9 cellular contexts compared by ENCODE assay signal in the genomic region with DNA sequence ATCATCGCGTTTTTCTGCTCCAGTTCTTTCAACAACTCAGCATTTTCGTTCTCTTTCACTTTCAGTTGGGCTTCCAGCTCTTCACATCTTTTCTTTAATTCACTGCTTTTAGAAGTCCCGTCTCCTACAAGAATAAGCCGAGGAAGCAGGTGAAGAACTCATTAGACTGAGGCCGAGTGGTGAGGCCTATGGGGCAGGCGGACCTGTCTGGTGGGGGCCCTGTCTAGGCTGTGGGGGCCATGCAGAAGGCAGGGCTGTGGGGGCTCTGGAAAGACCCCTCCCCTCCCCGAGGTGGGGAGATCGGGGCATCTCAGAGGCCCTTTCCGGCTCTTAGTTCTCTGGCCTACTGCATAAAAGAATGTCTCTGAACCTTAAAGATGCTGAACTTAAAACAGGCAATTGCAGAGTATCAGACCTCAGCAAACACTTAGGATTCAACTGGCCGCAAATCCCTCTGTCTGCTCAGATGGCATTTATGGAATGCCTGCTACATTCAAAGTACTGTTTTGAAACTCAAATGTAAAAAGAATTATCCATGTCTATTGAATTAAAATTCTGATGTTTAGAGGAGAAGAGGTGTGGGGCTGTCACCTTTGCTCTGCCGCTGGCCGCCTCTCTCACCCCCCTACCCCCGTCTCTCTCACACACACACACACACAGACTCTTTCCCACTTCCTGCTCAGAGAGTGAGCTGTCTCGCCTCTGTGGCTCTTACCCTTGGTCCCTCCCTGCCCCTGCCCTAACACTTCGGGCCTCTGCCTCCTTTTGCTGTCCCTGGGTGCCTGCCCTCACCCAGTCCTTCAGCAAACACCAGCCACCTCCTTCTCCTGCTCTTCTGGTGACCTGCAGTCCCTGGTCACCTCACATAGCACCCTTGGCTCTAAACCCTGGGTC. TPM values are rescaled to one million over a fixed set of nuclear protein-coding genes. Genes with fewer than 3 reads are reported as not detected.
DNase-seq lines count a peak whose midpoint lies in the region; ATAC-seq and TF ChIP-seq lines count a peak whose summit lies in the region.
"Had no signal": no experiment of that assay in that cellular context is flagged by ENCODE, and none has a peak within 500 bp of the region (broad histone marks: within the 10 kb centered on the region; RNA-seq: fewer than 3 reads in every experiment).

No MANE protein-coding gene starts in this region.

- peak overlapping the region; percentile 87 for H3K27ac Mint-ChIP-seq in activated T-cell treated with anti-CD3 and anti-CD28 coated beads, Interleukin-2, amount 50 U/mL, for 24 hours
- H3K27ac Mint-ChIP-seq in stimulated activated memory B cell treated with anti-CD40 and anti-IgM and Interleukin-4, amounts not matched to agents 10 μg/mL and 1 μg/mL and 100 μg/mL, for 72 hours = peak overlapping the region; percentile 42

- H3K9me3 ChIP-seq in Loucy (ENCODE audit: insufficient read depth, low read depth, low read length) = no peaks in the 10 kb centered on the region

- no peaks in the 10 kb centered on the region for H3F3A ChIP-seq in Loucy (ENCODE audit: low read depth)

- no peak for TF ChIP-seq POLR2A in lower leg skin (IDR thresholded peaks at IDR 0.05)

- peak overlapping the region; percentile 39 for H3K9ac ChIP-seq in Loucy (ENCODE audit: low read depth, low read length, poor library complexity, severe bottlenecking)

- no peaks in the 10 kb centered on the region for H3K9me2 ChIP-seq in Loucy (replicated peaks; ENCODE audit: low read depth, low read length)

- H3K4me2 ChIP-seq in Loucy (ENCODE audit: low read depth, low read length, poor library complexity, severe bottlenecking) = peak overlapping the region; percentile 53

- no peaks in the 10 kb centered on the region for H3K27me3 Mint-ChIP-seq in activated T-cell treated with anti-CD3 and anti-CD28 coated beads, Interleukin-2, amount 50 U/mL, for 24 hours
- H3K27me3 Mint-ChIP-seq in stimulated activated memory B cell treated with anti-CD40 and anti-IgM and Interleukin-4, amounts not matched to agents 10 μg/mL and 1 μg/mL and 100 μg/mL, for 72 hours = no peaks in the 10 kb centered on the region

- TF ChIP-seq CTCF in Loucy (conservative IDR thresholded peaks at IDR 0.05; ENCODE audit: low read length) = no peak
- TF ChIP-seq CTCF in brain microvascular endothelial cell (IDR thresholded peaks at IDR 0.05; ENCODE audit: low read depth, low read length, missing control alignments) = no peak
- no peak for TF ChIP-seq CTCF in lower leg skin (IDR thresholded peaks at IDR 0.05)

- H2AFZ ChIP-seq in Loucy (ENCODE audit: low read length) = no peak overlapping the region

- H3K36me3 ChIP-seq in Loucy (ENCODE audit: insufficient read depth, low read length) (no peaks in the 10 kb centered on the region), brain microvascular endothelial cell (replicated peaks) (peaks cover 7% of the 10 kb centered on the region)

- no peaks in the 10 kb centered on the region for H4K20me1 ChIP-seq in Loucy (ENCODE audit: insufficient read depth, low read length, poor library complexity, severe bottlenecking)

- whole genome bisulfite sequencing in lower leg skin, 2 donors = 84 to 90% methylated on average over 16 of the region's 16 CpGs

- H3K4me1 ChIP-seq in Loucy (ENCODE audit: insufficient read depth, low read length, poor library complexity, severe bottlenecking) = peaks cover 14% of the 10 kb centered on the region
- H3K4me1 ChIP-seq: sigmoid colon had no signal

- ATAC-seq in stimulated activated memory B cell treated with anti-CD40 and anti-IgM and Interleukin-4, amounts not matched to agents 10 μg/mL and 1 μg/mL and 100 μg/mL, for 72 hours = peak; percentile 64
- no peak for ATAC-seq in HG02852 (IDR thresholded peaks at IDR 0.05; ENCODE audit: unreplicated experiment)

- in situ Hi-C loops in brain microvascular endothelial cell (cut with HindIII; ENCODE audit: low pct_ligation_motif_present, low sequenced_read_pairs) = no loop called here

- no peaks in the 10 kb centered on the region for H3K79me2 ChIP-seq in Loucy (ENCODE audit: insufficient read depth, low read length)

- intact Hi-C loops in lower leg skin (cut with DNase I; ENCODE audit: low total_unique reads) = no loop called here

- H3K4me3 ChIP-seq in Loucy (ENCODE audit: low read length, poor library complexity, severe bottlenecking) (peak overlapping the region; percentile 9), brain microvascular endothelial cell (ENCODE audit: low read depth, low read length) (no peak overlapping the region), lower leg skin (ENCODE audit: low read depth, poor library complexity, severe bottlenecking) (no peak overlapping the region)
- H3K4me3 ChIP-seq: sigmoid colon had no signal

- H3K27ac ChIP-seq in brain microvascular endothelial cell = no peak overlapping the region
- H3K27ac ChIP-seq: sigmoid colon had no signal

- peaks cover 28% of the 10 kb centered on the region for H3K36me3 Mint-ChIP-seq in activated T-cell treated with anti-CD3 and anti-CD28 coated beads, Interleukin-2, amount 50 U/mL, for 24 hours (ENCODE audit: low read depth)
- peaks cover 46% of the 10 kb centered on the region for H3K36me3 Mint-ChIP-seq in stimulated activated memory B cell treated with anti-CD40 and anti-IgM and Interleukin-4, amounts not matched to agents 10 μg/mL and 1 μg/mL and 100 μg/mL, for 72 hours

- H3K27me3 ChIP-seq in Loucy (ENCODE audit: insufficient read depth, low read length, poor library complexity, severe bottlenecking) (no peaks in the 10 kb centered on the region), brain microvascular endothelial cell (replicated peaks) (no peaks in the 10 kb centered on the region)
- H3K27me3 ChIP-seq: sigmoid colon had no signal

- no peaks in the 10 kb centered on the region for H3K9me3 Mint-ChIP-seq in activated T-cell treated with anti-CD3 and anti-CD28 coated beads, Interleukin-2, amount 50 U/mL, for 24 hours
- no peaks in the 10 kb centered on the region for H3K9me3 Mint-ChIP-seq in stimulated activated memory B cell treated with anti-CD40 and anti-IgM and Interleukin-4, amounts not matched to agents 10 μg/mL and 1 μg/mL and 100 μg/mL, for 72 hours

- H3K4me3 Mint-ChIP-seq in activated T-cell treated with anti-CD3 and anti-CD28 coated beads, Interleukin-2, amount 50 U/mL, for 24 hours = peak overlapping the region; percentile 70
- H3K4me3 Mint-ChIP-seq in stimulated activated memory B cell treated with anti-CD40 and anti-IgM and Interleukin-4, amounts not matched to agents 10 μg/mL and 1 μg/mL and 100 μg/mL, for 72 hours = no peak overlapping the region

- peak; percentile 61 for DNase-seq in activated T-cell treated with anti-CD3 and anti-CD28 coated beads, Interleukin-2, amount 50 U/mL, for 24 hours
- DNase-seq in kidney glomerular epithelial cell (lab: John Stamatoyannopoulos, UW) (peak; percentile 32), brain microvascular endothelial cell (no peak), NOMO-1 (lab: John Stamatoyannopoulos, UW; ENCODE audit: unreplicated experiment in 2 of 2) (no peak), lower leg skin (ENCODE audit: low spot score in 2 of 2) (no peak)
- DNase-seq: sigmoid colon had no signal

- peaks cover 29% of the 10 kb centered on the region for H3K4me1 Mint-ChIP-seq in activated T-cell treated with anti-CD3 and anti-CD28 coated beads, Interleukin-2, amount 50 U/mL, for 24 hours (ENCODE audit: low read depth)
- H3K4me1 Mint-ChIP-seq in stimulated activated memory B cell treated with anti-CD40 and anti-IgM and Interleukin-4, amounts not matched to agents 10 μg/mL and 1 μg/mL and 100 μg/mL, for 72 hours = peaks cover 27% of the 10 kb centered on the region

RNA-seq across cellular contexts. Expression of a gene that starts 34.7 kb away (rescaled TPM):
- 10 to 100 TPM in 2 of 4 donors, 1 to 10 TPM in 2; 6.7 to 11.9 (median 10.1) TPM for total RNA-seq in lower leg skin

RNA-seq across cellular contexts. Expression of a gene that starts 35.1 kb away (rescaled TPM):
- total RNA-seq in lower leg skin = 10 to 100 TPM; 16.3 to 41.5 (median 25.7) TPM

Comparison
In these comparisons a context has a peak if more than half of its experiments do, and no peak if none do; other contexts are left out.
1. DNase-seq: peak in activated T-cell treated with anti-CD3 and anti-CD28 coated beads, Interleukin-2, amount 50 U/mL, for 24 hours (single experiment) and kidney glomerular epithelial cell (single experiment); none in brain microvascular endothelial cell (single experiment), NOMO-1 (0 of 2) and lower leg skin (0 of 2).